23 cellular contexts compared by ENCODE assay signal in the genomic region with DNA sequence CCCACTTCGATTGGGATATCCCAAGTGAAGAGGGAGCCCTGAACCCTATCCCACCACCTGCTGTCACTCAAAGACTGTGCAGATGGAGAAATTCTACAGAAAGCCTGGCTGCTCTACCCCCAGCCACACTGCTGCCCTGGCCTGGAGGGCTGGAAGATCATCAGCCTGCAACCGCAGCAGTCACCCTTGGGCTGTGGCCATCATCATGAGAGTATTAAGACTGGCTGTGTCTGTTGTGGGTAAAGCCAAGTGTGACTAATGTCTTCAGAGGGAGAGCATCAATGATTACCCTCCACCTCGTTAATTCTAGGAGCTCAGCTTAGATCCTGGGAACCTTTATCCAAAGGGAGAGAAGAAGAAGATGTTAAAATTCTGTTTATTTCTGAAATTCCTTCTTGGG.
"Had no signal": no experiment of that assay in that cellular context is flagged by ENCODE, and none has a peak within 500 bp of the region (broad histone marks: within the 10 kb centered on the region; RNA-seq: fewer than 3 reads in every experiment).

No MANE protein-coding gene starts in this region.

- ATAC-seq: activated T-cell treated with anti-CD3 and anti-CD28 coated beads, Interleukin-2, amount 50 U/mL, for 72 hours; gastrocnemius medialis; left cardiac atrium; left ventricle myocardium superior; mucosa of descending colon; sciatic nerve; stimulated activated memory B cell treated with anti-CD40 and anti-IgM and Interleukin-4, amounts not matched to agents 10 μg/mL and 1 μg/mL and 100 μg/mL, for 72 hours; stimulated activated naive CD8-positive, alpha-beta T cell treated with anti-CD3 and anti-CD28 coated beads, Interleukin-15, amount 100 ng/mL, for 72 hours had no signal

- DNase-seq: activated CD4-positive, alpha-beta T cell treated with anti-CD3 and anti-CD28 coated beads for 4 hours; activated CD4-positive, alpha-beta T cell treated with anti-CD3 and anti-CD28 coated beads, Interleukin-2, amount 50 U/mL, for 4 hours; activated naive CD4-positive, alpha-beta T cell treated with anti-CD3 and anti-CD28 coated beads for 36 hours; activated naive CD8-positive, alpha-beta T cell treated with anti-CD3 and anti-CD28 coated beads, Interleukin-2, amount 10 ng/mL, durations not matched to agents 7 days and 5 days; activated T-cell treated with anti-CD3 and anti-CD28 coated beads for 4 hours; activated T-cell treated with anti-CD3 and anti-CD28 coated beads, Interleukin-2, amount 50 U/mL, for 72 hours; dorsolateral prefrontal cortex; effector memory CD4-positive, alpha-beta T cell; gastrocnemius medialis; islet precursor cell; left cardiac atrium; left ventricle myocardium superior; mucosa of descending colon; retina; small intestine; stimulated activated CD4-positive, alpha-beta T cell treated with anti-CD3 and anti-CD28 coated beads, Interleukin-4, amount 100 ng/mL, for 4 hours; stimulated activated CD8-positive, alpha-beta memory T cell treated with anti-CD3 and anti-CD28 coated beads, Interleukin-4, amount 100 ng/mL, for 48 hours; stimulated activated naive CD8-positive, alpha-beta T cell treated with anti-CD3 and anti-CD28 coated beads, Interleukin-15, amount 100 ng/mL, for 72 hours; substantia nigra; thyroid gland; upper lobe of left lung had no signal
